In genomic region chr19:35038623-35039512, GRCh38 we compare ENCODE assay signal across 13 cellular contexts. TPM values are rescaled to one million over a fixed set of nuclear protein-coding genes. Genes with fewer than 3 reads are reported as not detected.
DNase-seq lines count a peak whose midpoint lies in the region; ATAC-seq and TF ChIP-seq lines count a peak whose summit lies in the region.
"Had no signal": no experiment of that assay in that cellular context is flagged by ENCODE, and none has a peak within 500 bp of the region (broad histone marks: within the 10 kb centered on the region; RNA-seq: fewer than 3 reads in every experiment).

No MANE protein-coding gene starts in this region.

- H3K9ac ChIP-seq in subcutaneous abdominal adipose tissue (ENCODE audit: low read length in 5 of 5), result peak overlapping the region in 1 of 5 donors; percentile 43
- H3K9ac ChIP-seq: KMS-11 had no signal

- no peak for TF ChIP-seq POLR2A in testis (IDR thresholded peaks at IDR 0.05)

- no peak for ATAC-seq in GM21381 (IDR thresholded peaks at IDR 0.05; ENCODE audit: unreplicated experiment)

- TF ChIP-seq CTCF in right atrium auricular region (IDR thresholded peaks at IDR 0.05), result no peak
- no peak for TF ChIP-seq CTCF in testis (IDR thresholded peaks at IDR 0.05)

- H3K27me3 ChIP-seq in right atrium auricular region, result no peaks in the 10 kb centered on the region
- H3K27me3 ChIP-seq in subcutaneous abdominal adipose tissue (ENCODE audit: control insufficient read depth in 5 of 5, insufficient read depth in 4 of 5, low read length in 5 of 5), result no peaks in the 10 kb centered on the region
- no peaks in the 10 kb centered on the region for H3K27me3 ChIP-seq in testis

- intact Hi-C loops in testis (cut with DNase I; ENCODE audit: low total_unique reads), result no loop called here

- peaks cover 0 to 60% of the 10 kb centered on the region in 2 donors for H3K4me1 ChIP-seq in right atrium auricular region
- H3K4me1 ChIP-seq in subcutaneous abdominal adipose tissue (ENCODE audit: control insufficient read depth in 5 of 5, insufficient read depth in 5 of 5, low read length in 5 of 5), result peaks cover 4 to 58% (median 50%) of the 10 kb centered on the region in 5 donors
- peaks cover 35% of the 10 kb centered on the region for H3K4me1 ChIP-seq in testis
- H3K4me1 ChIP-seq: colonic mucosa had no signal

- H3K36me3 ChIP-seq in right atrium auricular region (peaks cover 30% of the 10 kb centered on the region), subcutaneous abdominal adipose tissue (ENCODE audit: control insufficient read depth in 5 of 5, insufficient read depth in 5 of 5, low read length in 5 of 5) (peaks cover 0 to 7% (median 2%) of the 10 kb centered on the region in 5 donors), testis (ENCODE audit: low read depth, missing control alignments) (no peaks in the 10 kb centered on the region)
- H3K36me3 ChIP-seq: colonic mucosa had no signal

- DNase-seq in NOMO-1 treated with DMSO at 0.1 percent for 48 hours (lab: John Stamatoyannopoulos, UW; ENCODE audit: unreplicated experiment) (peak; percentile 29), NOMO-1 treated with dmso at 0.1 percent for 144 hours (lab: John Stamatoyannopoulos, UW; ENCODE audit: unreplicated experiment) (no peak), NCI-H69 (lab: John Stamatoyannopoulos, UW) (peak; percentile 69), right atrium auricular region (ENCODE audit: low spot score) (no peak), testis (no peak), NCI-H2107 treated with DMSO at 0.1 percent for 48 hours (lab: John Stamatoyannopoulos, UW; ENCODE audit: unreplicated experiment) (no peak)
- DNase-seq: activated effector memory CD4-positive, alpha-beta T cell treated with Interleukin-2 at 50 U/mL for 16 hours; colonic mucosa; stimulated activated CD4-positive, alpha-beta T cell treated with anti-CD3 and anti-CD28 coated beads, Interleukin-2, amount 100 ng/mL, for 24 hours had no signal

- H3K27ac ChIP-seq in right atrium auricular region (peak overlapping the region; percentile 81 to 82), subcutaneous abdominal adipose tissue (ENCODE audit: low read depth, low read length) (peak overlapping the region; percentile 37), testis (peak overlapping the region in 1 of 2 donors; percentile 59)
- H3K27ac ChIP-seq: colonic mucosa, KMS-11 had no signal

- WGBS in testis, 2 donors, result 59 to 79% methylated on average over 7 to 17 of the region's 17 CpGs

- H3K4me3 ChIP-seq in right atrium auricular region (no peak overlapping the region), subcutaneous abdominal adipose tissue (ENCODE audit: low read depth in 1 of 5, low read length in 5 of 5) (peak overlapping the region in 1 of 5 donors; percentile 4), testis (no peak overlapping the region)

- H3K9me3 ChIP-seq in right atrium auricular region (no peaks in the 10 kb centered on the region), subcutaneous abdominal adipose tissue (ENCODE audit: control insufficient read depth in 5 of 5, low read length in 5 of 5) (no peaks in the 10 kb centered on the region), testis (no peaks in the 10 kb centered on the region)
- H3K9me3 ChIP-seq: colonic mucosa had no signal

RNA-seq across cellular contexts. Expression of gene HPN, which starts 2.7 kb away (rescaled TPM):
- total RNA-seq in right atrium auricular region (1 to 10 TPM; 2.5 to 7.2 TPM), testis (1 to 10 TPM in 1 of 2 donors, under 1 TPM in 1; 0.79 to 1.7 TPM)
- 8.2 TPM for polyA plus RNA-seq in testis (ENCODE audit: insufficient read depth, low read depth, low replicate concordance)
- total RNA-seq: myocyte had no signal

RNA-seq across cellular contexts. Expression of gene SCN1B, which starts 8.6 kb away (rescaled TPM):
- total RNA-seq in right atrium auricular region, result 100 to 1,000 TPM in 1 of 2 donors, 10 to 100 TPM in 1; 57.3 to 119 TPM
- total RNA-seq in testis, result 1 to 10 TPM; 3.5 to 6.6 TPM
- polyA plus RNA-seq in testis (ENCODE audit: insufficient read depth, low read depth, low replicate concordance), result 7.5 TPM

RNA-seq across cellular contexts. Expression of gene GRAMD1A, which starts 38.7 kb away (rescaled TPM):
- 10 to 100 TPM; 29.6 to 37.7 TPM for total RNA-seq in right atrium auricular region
- 10 to 100 TPM; 92.4 to 99.3 TPM for total RNA-seq in testis
- polyA plus RNA-seq in testis (ENCODE audit: insufficient read depth, low read depth, low replicate concordance), result 62.8 TPM

Comparison
In these comparisons a context has a peak if more than half of its experiments do, and no peak if none do; other contexts are left out.
1. DNase-seq: peak in NOMO-1 treated with DMSO at 0.1 percent for 48 hours (single experiment) and NCI-H69 (single experiment); none in NOMO-1 treated with dmso at 0.1 percent for 144 hours (single experiment), right atrium auricular region (single experiment), testis (single experiment) and NCI-H2107 treated with DMSO at 0.1 percent for 48 hours (single experiment).
2. RNA of gene SCN1B, which starts 8.6 kb away (total RNA-seq): 57.3 to 119 TPM in right atrium auricular region; 3.5 to 6.6 TPM in testis; every median in the first group is over 4 times any median in the second.